Comparison of ENCODE assay signal across 22 cellular contexts in genomic region chr6:151629791-151630190, GRCh38.
"Had no signal": no experiment of that assay in that cellular context is flagged by ENCODE, and none has a peak within 500 bp of the region (broad histone marks: within the 10 kb centered on the region; RNA-seq: fewer than 3 reads in every experiment).

No MANE protein-coding gene starts in this region.

- DNase-seq: activated CD4-positive, alpha-beta T cell treated with anti-CD3 and anti-CD28 coated beads, Interleukin-2, amount 10 ng/mL, durations not matched to agents 24 days and 14 days; activated CD4-positive, CD25-positive, alpha-beta regulatory T cell; activated CD8-positive, alpha-beta memory T cell treated with anti-CD3 and anti-CD28 coated beads, Interleukin-2, amount 50 U/mL, for 4 hours; activated CD8-positive, alpha-beta T cell treated with anti-CD3 and anti-CD28 coated beads, Interleukin-2, amount 10 ng/mL, durations not matched to agents 7 days and 5 days; activated gamma-delta T cell; activated T-cell treated with anti-CD3 and anti-CD28 coated beads, Interleukin-2, amount 50 U/mL, for 72 hours; central memory CD4-positive, alpha-beta T cell; colonic mucosa; gastrocnemius medialis; left lung; mucosa of descending colon; naive thymus-derived CD4-positive, alpha-beta T cell; retina; stimulated activated CD4-positive, alpha-beta T cell treated with anti-CD3 and anti-CD28 coated beads, Interleukin-15, amount 100 ng/mL, for 24 hours; stimulated activated CD4-positive, alpha-beta T cell treated with anti-CD3 and anti-CD28 coated beads, Interleukin-4, amount 100 ng/mL, for 1 hour; stimulated activated naive CD4-positive, alpha-beta T cell; substantia nigra; SW 1271 had no signal

- H3K36me3 ChIP-seq: colonic mucosa, gastrocnemius medialis, left lung had no signal

- H3K4me3 Mint-ChIP-seq: activated CD4-positive, alpha-beta T cell treated with anti-CD3 and anti-CD28 coated beads, Interleukin-2, amount 10 ng/mL, durations not matched to agents 24 days and 14 days; activated CD8-positive, alpha-beta T cell treated with anti-CD3 and anti-CD28 coated beads, Interleukin-2, amount 10 ng/mL, durations not matched to agents 7 days and 5 days; activated T-cell treated with anti-CD3 and anti-CD28 coated beads, Interleukin-2, amount 50 U/mL, for 72 hours; naive thymus-derived CD4-positive, alpha-beta T cell; type B pancreatic cell had no signal

- H3K4me1 ChIP-seq: colonic mucosa, gastrocnemius medialis, left lung had no signal

- H3K9me3 Mint-ChIP-seq: activated CD4-positive, alpha-beta T cell treated with anti-CD3 and anti-CD28 coated beads, Interleukin-2, amount 10 ng/mL, durations not matched to agents 24 days and 14 days; activated naive CD4-positive, alpha-beta T cell treated with anti-CD3 and anti-CD28 coated beads, Interleukin-2, amount 50 U/mL, for 72 hours; activated T-cell treated with anti-CD3 and anti-CD28 coated beads, Interleukin-2, amount 50 U/mL, for 72 hours; naive thymus-derived CD4-positive, alpha-beta T cell; type B pancreatic cell had no signal

- H3K9me3 ChIP-seq: colonic mucosa, gastrocnemius medialis, left lung, mucosa of descending colon had no signal

- FAIRE-seq: islet of Langerhans, TTC549 had no signal

- H3K4me3 ChIP-seq: colonic mucosa, gastrocnemius medialis, left lung, mucosa of descending colon had no signal

- H3K27ac ChIP-seq: colonic mucosa, gastrocnemius medialis, left lung had no signal

- H3K27me3 ChIP-seq: colonic mucosa, gastrocnemius medialis, left lung had no signal

- ATAC-seq: activated CD8-positive, alpha-beta T cell treated with anti-CD3 and anti-CD28 coated beads, Interleukin-2, amount 10 ng/mL, durations not matched to agents 7 days and 5 days; activated naive CD4-positive, alpha-beta T cell treated with anti-CD3 and anti-CD28 coated beads, Interleukin-2, amount 50 U/mL, for 72 hours; activated T-cell treated with anti-CD3 and anti-CD28 coated beads, Interleukin-2, amount 50 U/mL, for 72 hours; gastrocnemius medialis; left lung; mucosa of descending colon; naive thymus-derived CD4-positive, alpha-beta T cell had no signal

- H3K36me3 Mint-ChIP-seq: activated naive CD4-positive, alpha-beta T cell treated with anti-CD3 and anti-CD28 coated beads, Interleukin-2, amount 50 U/mL, for 72 hours; naive thymus-derived CD4-positive, alpha-beta T cell; type B pancreatic cell had no signal

- H3K27ac Mint-ChIP-seq: activated CD4-positive, alpha-beta T cell treated with anti-CD3 and anti-CD28 coated beads, Interleukin-2, amount 10 ng/mL, durations not matched to agents 24 days and 14 days; activated CD8-positive, alpha-beta T cell treated with anti-CD3 and anti-CD28 coated beads, Interleukin-2, amount 10 ng/mL, durations not matched to agents 7 days and 5 days; activated naive CD4-positive, alpha-beta T cell treated with anti-CD3 and anti-CD28 coated beads, Interleukin-2, amount 50 U/mL, for 72 hours; activated T-cell treated with anti-CD3 and anti-CD28 coated beads, Interleukin-2, amount 50 U/mL, for 72 hours; type B pancreatic cell had no signal

- H3K27me3 Mint-ChIP-seq: type B pancreatic cell had no signal
